ENCODE assay signal across 9 cellular contexts in the genomic region with DNA sequence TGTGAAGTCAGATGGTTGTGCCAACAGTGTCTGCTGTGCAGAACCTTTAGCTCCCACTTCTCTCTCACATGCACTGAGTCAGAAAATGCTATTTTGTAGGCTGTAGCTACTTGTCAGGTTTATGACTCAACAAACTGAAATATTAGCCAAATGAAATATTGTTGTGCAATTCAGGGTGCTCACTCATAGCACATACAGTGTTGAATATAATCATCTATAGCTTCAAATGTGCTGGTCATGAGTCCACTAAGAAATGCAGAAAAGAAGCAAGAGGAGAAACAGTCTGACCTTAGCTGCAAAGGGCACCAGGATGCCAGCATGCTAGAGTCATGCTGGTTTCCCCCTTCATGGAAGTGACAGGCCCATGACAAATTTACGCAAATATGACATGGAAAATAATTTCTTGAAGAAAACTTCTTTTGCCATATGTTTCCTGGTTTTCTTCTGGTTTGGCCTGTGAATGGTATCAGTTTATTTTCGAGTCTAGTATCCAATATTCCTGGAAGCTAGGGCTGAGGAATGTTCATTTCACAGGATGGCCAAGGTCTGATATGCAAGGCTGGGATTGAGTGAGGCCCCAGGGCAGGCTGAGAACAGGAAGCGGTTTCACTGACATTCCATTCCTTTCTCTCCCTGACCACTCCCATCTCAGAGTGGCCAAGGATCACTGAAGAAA. TPM values are rescaled to one million over a fixed set of nuclear protein-coding genes. Genes with fewer than 3 reads are reported as not detected.
DNase-seq lines count a peak whose midpoint lies in the region; ATAC-seq and TF ChIP-seq lines count a peak whose summit lies in the region.
"Had no signal": no experiment of that assay in that cellular context is flagged by ENCODE, and none has a peak within 500 bp of the region (broad histone marks: within the 10 kb centered on the region; RNA-seq: fewer than 3 reads in every experiment).

No MANE protein-coding gene starts in this region.

- H3K36me3 ChIP-seq in CD8-positive, alpha-beta memory T cell (ENCODE audit: insufficient read depth, low read length) = no peaks in the 10 kb centered on the region

- H3K27me3 ChIP-seq in CD8-positive, alpha-beta memory T cell (ENCODE audit: insufficient read depth, low read length, poor library complexity, severe bottlenecking) = no peaks in the 10 kb centered on the region

- no peak overlapping the region for H3K4me3 ChIP-seq in CD8-positive, alpha-beta memory T cell (ENCODE audit: low read length)

- no peaks in the 10 kb centered on the region for H3K9me3 Mint-ChIP-seq in activated T-helper 17 cell treated with anti-CD3 and anti-CD28 coated beads, Interleukin-2, amount 50 U/mL, for 72 hours
- no peaks in the 10 kb centered on the region for H3K9me3 Mint-ChIP-seq in CD8-positive, alpha-beta memory T cell
- H3K9me3 Mint-ChIP-seq: brain had no signal

- no peak overlapping the region for H3K27ac Mint-ChIP-seq in activated T-helper 17 cell treated with anti-CD3 and anti-CD28 coated beads, Interleukin-2, amount 50 U/mL, for 72 hours
- H3K27ac Mint-ChIP-seq in CD8-positive, alpha-beta memory T cell = no peak overlapping the region

- H3K9me3 ChIP-seq in CD8-positive, alpha-beta memory T cell (ENCODE audit: low read length) = no peaks in the 10 kb centered on the region

- peaks cover 7% of the 10 kb centered on the region for H3K27me3 Mint-ChIP-seq in activated T-helper 17 cell treated with anti-CD3 and anti-CD28 coated beads, Interleukin-2, amount 50 U/mL, for 72 hours
- peaks cover 2 to 23% of the 10 kb centered on the region in 2 donors for H3K27me3 Mint-ChIP-seq in CD8-positive, alpha-beta memory T cell
- H3K27me3 Mint-ChIP-seq: brain had no signal

- POLR2A ChIA-PET in CD8-positive, alpha-beta memory T cell (lab: Charles Lee) = no interaction called here

- no peaks in the 10 kb centered on the region for H3K4me1 ChIP-seq in CD8-positive, alpha-beta memory T cell (ENCODE audit: insufficient read depth, low read length)

- ATAC-seq in activated T-helper 17 cell treated with anti-CD3 and anti-CD28 coated beads, Interleukin-2, amount 50 U/mL, for 72 hours (replicated peaks) = no peak

- no peak for TF ChIP-seq CTCF in AG09319 (IDR thresholded peaks at IDR 0.05; ENCODE audit: low read depth, low read length)

- DNase-seq in AG09319 (ENCODE audit: extremely low read depth, low read depth) (peak; percentile 86), NOMO-1 treated with dmso at 0.1 percent for 144 hours (lab: John Stamatoyannopoulos, UW; ENCODE audit: unreplicated experiment) (peak; percentile 62), epidermal melanocyte (ENCODE audit: insufficient read length, low spot score) (peak; percentile 63), myocyte (ENCODE audit: low read depth) (peak; percentile 90), hippocampal formation (lab: John Stamatoyannopoulos, UW) (no peak), NCI-H69 (lab: John Stamatoyannopoulos, UW) (no peak)
- no peak for DNase-seq in CD8-positive, alpha-beta memory T cell

- CTCF ChIA-PET in CD8-positive, alpha-beta memory T cell (lab: Charles Lee) = no interaction called here

- no peaks in the 10 kb centered on the region for H3K36me3 Mint-ChIP-seq in activated T-helper 17 cell treated with anti-CD3 and anti-CD28 coated beads, Interleukin-2, amount 50 U/mL, for 72 hours (ENCODE audit: low read depth)
- no peaks in the 10 kb centered on the region for H3K36me3 Mint-ChIP-seq in CD8-positive, alpha-beta memory T cell
- H3K36me3 Mint-ChIP-seq: brain had no signal

- H3K4me1 Mint-ChIP-seq in activated T-helper 17 cell treated with anti-CD3 and anti-CD28 coated beads, Interleukin-2, amount 50 U/mL, for 72 hours = no peaks in the 10 kb centered on the region
- no peaks in the 10 kb centered on the region for H3K4me1 Mint-ChIP-seq in CD8-positive, alpha-beta memory T cell

- no peak overlapping the region for H3K27ac ChIP-seq in CD8-positive, alpha-beta memory T cell (ENCODE audit: low read depth, low read length)

- no peak overlapping the region for H3K4me3 Mint-ChIP-seq in activated T-helper 17 cell treated with anti-CD3 and anti-CD28 coated beads, Interleukin-2, amount 50 U/mL, for 72 hours
- H3K4me3 Mint-ChIP-seq in CD8-positive, alpha-beta memory T cell = no peak overlapping the region
- H3K4me3 Mint-ChIP-seq: brain had no signal

RNA-seq across cellular contexts. Expression of gene CXCL2, which starts 10.3 kb away (rescaled TPM):
- total RNA-seq in myocyte = 1.8 and 2.6 TPM in 2 replicates
- 0.42 TPM for polyA plus RNA-seq in myocyte (2012)
- total RNA-seq in activated T-helper 17 cell treated with anti-CD3 and anti-CD28 coated beads, Interleukin-2, amount 50 U/mL, for 72 hours = under 1 TPM in 1 of 2 donors, not detected in 1; 0.19 TPM
- total RNA-seq in CD8-positive, alpha-beta memory T cell = under 1 TPM in 1 of 2 experiments, not detected in 1; 0.26 TPM
- not detected for polyA plus RNA-seq in CD8-positive, alpha-beta memory T cell

RNA-seq across cellular contexts. Expression of gene MTHFD2L, which starts 48.7 kb away (rescaled TPM):
- 18.4 and 20.9 TPM in 2 replicates for total RNA-seq in myocyte
- polyA plus RNA-seq in myocyte (2012) = 5.0 TPM
- total RNA-seq in activated T-helper 17 cell treated with anti-CD3 and anti-CD28 coated beads, Interleukin-2, amount 50 U/mL, for 72 hours = 1 to 10 TPM; 4.0 to 9.4 TPM
- total RNA-seq in CD8-positive, alpha-beta memory T cell = 1 to 10 TPM; 7.5 to 8.5 TPM
- 5.0 TPM for polyA plus RNA-seq in CD8-positive, alpha-beta memory T cell

Comparison
In these comparisons a context has a peak if more than half of its experiments do, and no peak if none do; other contexts are left out.
1. DNase-seq: peak in AG09319 (single experiment), NOMO-1 treated with dmso at 0.1 percent for 144 hours (single experiment), epidermal melanocyte (single experiment) and myocyte (single experiment); none in hippocampal formation (0 of 2), NCI-H69 (single experiment) and CD8-positive, alpha-beta memory T cell (0 of 5).